2 cellular contexts compared by ENCODE assay signal in genomic region chr7:137690635-137691034, GRCh38.
TF ChIP-seq lines count a peak whose summit lies in the region.

No MANE protein-coding gene starts in this region.

TF ChIP-seq in A549, 52 proteins besides CTCF, POLR2A, EP300 and RAD21 (continued from another document):
- no peak for TF ChIP-seq REST (IDR thresholded peaks at IDR 0.05)
- no peak for TF ChIP-seq HEYL (CRISPR knock-in tag; IDR thresholded peaks at IDR 0.05)
- TF ChIP-seq, protein P1, sequence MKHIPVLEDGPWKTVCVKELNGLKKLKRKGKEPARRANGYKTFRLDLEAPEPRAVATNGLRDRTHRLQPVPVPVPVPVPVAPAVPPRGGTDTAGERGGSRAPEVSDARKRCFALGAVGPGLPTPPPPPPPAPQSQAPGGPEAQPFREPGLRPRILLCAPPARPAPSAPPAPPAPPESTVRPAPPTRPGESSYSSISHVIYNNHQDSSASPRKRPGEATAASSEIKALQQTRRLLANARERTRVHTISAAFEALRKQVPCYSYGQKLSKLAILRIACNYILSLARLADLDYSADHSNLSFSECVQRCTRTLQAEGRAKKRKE (CRISPR knock-in tag; IDR thresholded peaks at IDR 0.05; ENCODE audit: low read depth): no peak
- no peak for TF ChIP-seq SMC3 (IDR thresholded peaks at IDR 0.05)

TF ChIP-seq in WTC11, 78 proteins besides CTCF, POLR2A, EP300 and RAD21 (continued from another document):
- no peak for TF ChIP-seq ZNF281 (CRISPR knock-in tag; IDR thresholded peaks at IDR 0.05)
- TF ChIP-seq JAZF1 (CRISPR knock-in tag; IDR thresholded peaks at IDR 0.05): no peak
- TF ChIP-seq, protein P2, sequence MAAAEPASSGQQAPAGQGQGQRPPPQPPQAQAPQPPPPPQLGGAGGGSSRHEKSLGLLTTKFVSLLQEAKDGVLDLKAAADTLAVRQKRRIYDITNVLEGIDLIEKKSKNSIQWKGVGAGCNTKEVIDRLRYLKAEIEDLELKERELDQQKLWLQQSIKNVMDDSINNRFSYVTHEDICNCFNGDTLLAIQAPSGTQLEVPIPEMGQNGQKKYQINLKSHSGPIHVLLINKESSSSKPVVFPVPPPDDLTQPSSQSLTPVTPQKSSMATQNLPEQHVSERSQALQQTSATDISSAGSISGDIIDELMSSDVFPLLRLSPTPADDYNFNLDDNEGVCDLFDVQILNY (CRISPR knock-in tag; IDR thresholded peaks at IDR 0.05): no peak
- no peak for TF ChIP-seq SMAD3 (CRISPR knock-in tag; IDR thresholded peaks at IDR 0.05; ENCODE audit: borderline replicate concordance)
- TF ChIP-seq, protein P3, sequence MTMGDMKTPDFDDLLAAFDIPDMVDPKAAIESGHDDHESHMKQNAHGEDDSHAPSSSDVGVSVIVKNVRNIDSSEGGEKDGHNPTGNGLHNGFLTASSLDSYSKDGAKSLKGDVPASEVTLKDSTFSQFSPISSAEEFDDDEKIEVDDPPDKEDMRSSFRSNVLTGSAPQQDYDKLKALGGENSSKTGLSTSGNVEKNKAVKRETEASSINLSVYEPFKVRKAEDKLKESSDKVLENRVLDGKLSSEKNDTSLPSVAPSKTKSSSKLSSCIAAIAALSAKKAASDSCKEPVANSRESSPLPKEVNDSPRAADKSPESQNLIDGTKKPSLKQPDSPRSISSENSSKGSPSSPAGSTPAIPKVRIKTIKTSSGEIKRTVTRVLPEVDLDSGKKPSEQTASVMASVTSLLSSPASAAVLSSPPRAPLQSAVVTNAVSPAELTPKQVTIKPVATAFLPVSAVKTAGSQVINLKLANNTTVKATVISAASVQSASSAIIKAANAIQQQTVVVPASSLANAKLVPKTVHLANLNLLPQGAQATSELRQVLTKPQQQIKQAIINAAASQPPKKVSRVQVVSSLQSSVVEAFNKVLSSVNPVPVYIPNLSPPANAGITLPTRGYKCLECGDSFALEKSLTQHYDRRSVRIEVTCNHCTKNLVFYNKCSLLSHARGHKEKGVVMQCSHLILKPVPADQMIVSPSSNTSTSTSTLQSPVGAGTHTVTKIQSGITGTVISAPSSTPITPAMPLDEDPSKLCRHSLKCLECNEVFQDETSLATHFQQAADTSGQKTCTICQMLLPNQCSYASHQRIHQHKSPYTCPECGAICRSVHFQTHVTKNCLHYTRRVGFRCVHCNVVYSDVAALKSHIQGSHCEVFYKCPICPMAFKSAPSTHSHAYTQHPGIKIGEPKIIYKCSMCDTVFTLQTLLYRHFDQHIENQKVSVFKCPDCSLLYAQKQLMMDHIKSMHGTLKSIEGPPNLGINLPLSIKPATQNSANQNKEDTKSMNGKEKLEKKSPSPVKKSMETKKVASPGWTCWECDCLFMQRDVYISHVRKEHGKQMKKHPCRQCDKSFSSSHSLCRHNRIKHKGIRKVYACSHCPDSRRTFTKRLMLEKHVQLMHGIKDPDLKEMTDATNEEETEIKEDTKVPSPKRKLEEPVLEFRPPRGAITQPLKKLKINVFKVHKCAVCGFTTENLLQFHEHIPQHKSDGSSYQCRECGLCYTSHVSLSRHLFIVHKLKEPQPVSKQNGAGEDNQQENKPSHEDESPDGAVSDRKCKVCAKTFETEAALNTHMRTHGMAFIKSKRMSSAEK (CRISPR knock-in tag; IDR thresholded peaks at IDR 0.05; ENCODE audit: borderline replicate concordance): no peak
- no peak for TF ChIP-seq RELA (CRISPR knock-in tag; IDR thresholded peaks at IDR 0.05; ENCODE audit: borderline replicate concordance)
- TF ChIP-seq ATF2 (CRISPR knock-in tag; IDR thresholded peaks at IDR 0.05; ENCODE audit: borderline replicate concordance, low read depth): no peak
- TF ChIP-seq, protein P4, sequence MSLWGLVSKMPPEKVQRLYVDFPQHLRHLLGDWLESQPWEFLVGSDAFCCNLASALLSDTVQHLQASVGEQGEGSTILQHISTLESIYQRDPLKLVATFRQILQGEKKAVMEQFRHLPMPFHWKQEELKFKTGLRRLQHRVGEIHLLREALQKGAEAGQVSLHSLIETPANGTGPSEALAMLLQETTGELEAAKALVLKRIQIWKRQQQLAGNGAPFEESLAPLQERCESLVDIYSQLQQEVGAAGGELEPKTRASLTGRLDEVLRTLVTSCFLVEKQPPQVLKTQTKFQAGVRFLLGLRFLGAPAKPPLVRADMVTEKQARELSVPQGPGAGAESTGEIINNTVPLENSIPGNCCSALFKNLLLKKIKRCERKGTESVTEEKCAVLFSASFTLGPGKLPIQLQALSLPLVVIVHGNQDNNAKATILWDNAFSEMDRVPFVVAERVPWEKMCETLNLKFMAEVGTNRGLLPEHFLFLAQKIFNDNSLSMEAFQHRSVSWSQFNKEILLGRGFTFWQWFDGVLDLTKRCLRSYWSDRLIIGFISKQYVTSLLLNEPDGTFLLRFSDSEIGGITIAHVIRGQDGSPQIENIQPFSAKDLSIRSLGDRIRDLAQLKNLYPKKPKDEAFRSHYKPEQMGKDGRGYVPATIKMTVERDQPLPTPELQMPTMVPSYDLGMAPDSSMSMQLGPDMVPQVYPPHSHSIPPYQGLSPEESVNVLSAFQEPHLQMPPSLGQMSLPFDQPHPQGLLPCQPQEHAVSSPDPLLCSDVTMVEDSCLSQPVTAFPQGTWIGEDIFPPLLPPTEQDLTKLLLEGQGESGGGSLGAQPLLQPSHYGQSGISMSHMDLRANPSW (CRISPR knock-in tag; conservative IDR thresholded peaks at IDR 0.05; ENCODE audit: low read depth): no peak
- TF ChIP-seq USF2 (CRISPR knock-in tag; IDR thresholded peaks at IDR 0.05): no peak
